21 cellular contexts compared by ENCODE assay signal in the genomic region with DNA sequence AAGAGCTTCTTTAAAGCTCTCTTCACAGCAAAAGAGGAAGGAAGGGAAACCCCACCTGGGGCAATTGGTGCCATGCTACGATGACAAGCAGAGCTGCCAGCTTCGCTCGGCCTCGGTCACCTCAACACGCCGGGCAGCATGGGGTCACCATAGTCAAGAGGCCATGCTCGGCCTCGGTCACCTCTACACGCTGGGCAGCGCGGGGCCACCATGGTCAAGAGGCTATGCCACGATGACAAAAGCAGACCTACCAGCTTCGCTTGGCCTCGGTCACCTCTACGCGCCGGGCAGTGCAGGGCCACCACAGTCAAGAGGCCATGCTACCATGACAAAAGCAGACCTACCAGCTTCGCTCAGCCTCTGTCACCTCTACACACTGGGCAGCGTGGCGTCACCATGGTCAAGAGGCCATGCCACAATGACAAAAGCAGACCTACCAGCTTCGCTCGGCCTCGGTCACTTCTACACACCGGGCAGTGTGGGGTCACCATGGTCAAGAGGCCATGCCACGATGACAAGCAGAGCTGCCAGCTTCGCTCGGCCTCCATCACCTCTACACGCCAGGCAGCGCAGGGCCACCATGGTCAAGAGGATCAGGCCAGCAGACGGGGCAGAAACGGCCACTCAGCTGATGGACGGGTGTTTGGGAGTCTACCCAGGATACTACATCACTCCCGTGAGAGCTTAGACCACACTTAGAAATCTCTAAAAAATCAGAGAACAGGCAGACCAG. TPM values are rescaled to one million over a fixed set of nuclear protein-coding genes. Genes with fewer than 3 reads are reported as not detected.
DNase-seq lines count a peak whose midpoint lies in the region; ATAC-seq and TF ChIP-seq lines count a peak whose summit lies in the region.
"Had no signal": no experiment of that assay in that cellular context is flagged by ENCODE, and none has a peak within 500 bp of the region (broad histone marks: within the 10 kb centered on the region; RNA-seq: fewer than 3 reads in every experiment).

No MANE protein-coding gene starts in this region.

- H3K27ac ChIP-seq in suprapubic skin (no peak overlapping the region), left ventricle myocardium inferior (replicated peaks) (no peak overlapping the region)

- H3K4me3 ChIP-seq in suprapubic skin (no peak overlapping the region), left ventricle myocardium inferior (no peak overlapping the region)
- H3K4me3 ChIP-seq: heart right ventricle had no signal

- H3K9me3 ChIP-seq in suprapubic skin (no peaks in the 10 kb centered on the region), left ventricle myocardium inferior (replicated peaks) (peaks cover 12% of the 10 kb centered on the region)

- peaks cover 53% of the 10 kb centered on the region for H3K4me1 Mint-ChIP-seq in activated T-cell treated with anti-CD3 and anti-CD28 coated beads, Interleukin-2, amount 50 U/mL, for 24 hours (ENCODE audit: low read depth)
- H3K4me1 Mint-ChIP-seq in immature natural killer cell = peaks cover 100% of the 10 kb centered on the region in 2 donors

- H3K4me3 Mint-ChIP-seq in activated T-cell treated with anti-CD3 and anti-CD28 coated beads, Interleukin-2, amount 50 U/mL, for 24 hours = no peak overlapping the region
- peak overlapping the region; percentile 66 to 88 (median 78) for H3K4me3 Mint-ChIP-seq in immature natural killer cell
- H3K4me3 Mint-ChIP-seq: activated B cell treated with CpG ODN at 0.5 μM for 24 hours; activated naive CD4-positive, alpha-beta T cell treated with anti-CD3 and anti-CD28 coated beads for 36 hours; CD4-positive, CD25-positive, alpha-beta regulatory T cell had no signal

- ATAC-seq in GM21723 (IDR thresholded peaks at IDR 0.05; ENCODE audit: unreplicated experiment) = no peak

- no peak for TF ChIP-seq CTCF in suprapubic skin (IDR thresholded peaks at IDR 0.05)
- TF ChIP-seq CTCF in left ventricle myocardium inferior (IDR thresholded peaks at IDR 0.05; ENCODE audit: borderline replicate concordance) = no peak

- no peak overlapping the region for H3K27ac Mint-ChIP-seq in activated T-cell treated with anti-CD3 and anti-CD28 coated beads, Interleukin-2, amount 50 U/mL, for 24 hours
- peak overlapping the region; percentile 88 to 100 (median 95) for H3K27ac Mint-ChIP-seq in immature natural killer cell
- H3K27ac Mint-ChIP-seq: activated B cell treated with CpG ODN at 0.5 μM for 24 hours; activated naive CD4-positive, alpha-beta T cell treated with anti-CD3 and anti-CD28 coated beads for 36 hours had no signal

- no peaks in the 10 kb centered on the region for H3K27me3 Mint-ChIP-seq in activated T-cell treated with anti-CD3 and anti-CD28 coated beads, Interleukin-2, amount 50 U/mL, for 24 hours
- H3K27me3 Mint-ChIP-seq in immature natural killer cell (ENCODE audit: low read depth in 3 of 3) = peaks cover 6 to 17% (median 8%) of the 10 kb centered on the region in 3 donors
- H3K27me3 Mint-ChIP-seq: activated B cell treated with CpG ODN at 0.5 μM for 24 hours; CD4-positive, CD25-positive, alpha-beta regulatory T cell had no signal

- TF ChIP-seq EP300 in suprapubic skin (IDR thresholded peaks at IDR 0.05) = no peak

- H3K9me3 Mint-ChIP-seq in activated T-cell treated with anti-CD3 and anti-CD28 coated beads, Interleukin-2, amount 50 U/mL, for 24 hours = peaks cover 3% of the 10 kb centered on the region
- peaks cover 0 to 3% (median 0%) of the 10 kb centered on the region in 6 donors for H3K9me3 Mint-ChIP-seq in immature natural killer cell

- H3K36me3 Mint-ChIP-seq in activated T-cell treated with anti-CD3 and anti-CD28 coated beads, Interleukin-2, amount 50 U/mL, for 24 hours (ENCODE audit: low read depth) = peaks cover 97% of the 10 kb centered on the region
- H3K36me3 Mint-ChIP-seq in immature natural killer cell = peaks cover 40 to 78% (median 42%) of the 10 kb centered on the region in 3 donors

- H3K27me3 ChIP-seq in suprapubic skin = no peaks in the 10 kb centered on the region
- H3K27me3 ChIP-seq in left ventricle myocardium inferior (ENCODE audit: low read depth) = no peaks in the 10 kb centered on the region
- H3K27me3 ChIP-seq: heart right ventricle had no signal

- WGBS in suprapubic skin = 92% methylated on average over 33 of the region's 33 CpGs

- intact Hi-C loops in left ventricle myocardium inferior (cut with micrococcal nuclease) = no loop called here

- H3K4me1 ChIP-seq in suprapubic skin = no peaks in the 10 kb centered on the region
- H3K4me1 ChIP-seq in left ventricle myocardium inferior = peaks cover 20% of the 10 kb centered on the region

- DNase-seq in activated T-cell treated with anti-CD3 and anti-CD28 coated beads, Interleukin-2, amount 50 U/mL, for 24 hours = peak; percentile 8
- DNase-seq in activated T-cell treated with anti-CD3 and anti-CD28 coated beads for 4 hours (no peak), immature natural killer cell (no peak), suprapubic skin (ENCODE audit: low spot score in 2 of 2) (peak; percentile 50 to 53), left ventricle myocardium inferior (no peak)
- peak; percentile 40 for DNase-seq in activated CD8-positive, alpha-beta memory T cell treated with anti-CD3 and anti-CD28 coated beads, Interleukin-2, amount 50 U/mL, for 48 hours
- DNase-seq: activated B cell treated with CpG ODN at 0.5 μM for 24 hours; activated naive CD4-positive, alpha-beta T cell treated with anti-CD3 and anti-CD28 coated beads for 36 hours; CD4-positive, CD25-positive, alpha-beta regulatory T cell; cerebellar nuclear complex; heart right ventricle; NCI-H1105; NCI-H2029 treated with DMSO at 0.1 percent for 48 hours; NK-92 treated with Interleukin-12 subunit alpha and Interleukin-12 subunit beta, amount 100 ng/mL, for 24 hours; retina; SK-N-SH; T1000 had no signal

- TF ChIP-seq POLR2A in suprapubic skin (IDR thresholded peaks at IDR 0.05) = no peak

- peaks cover 44% of the 10 kb centered on the region for H3K36me3 ChIP-seq in suprapubic skin
- peaks cover 35% of the 10 kb centered on the region for H3K36me3 ChIP-seq in left ventricle myocardium inferior

RNA-seq across cellular contexts. Expression of gene APMAP, which starts 12.1 kb away (rescaled TPM):
- 1,000 to 10,000 TPM in 1 of 3 donors, 100 to 1,000 TPM in 2; 649 to 1,111 (median 667) TPM for polyA plus RNA-seq in immature natural killer cell
- total RNA-seq in suprapubic skin = 10 to 100 TPM; 61.8 to 89.3 (median 69.9) TPM
- total RNA-seq in left ventricle myocardium inferior = 23.8 TPM

RNA-seq across cellular contexts. Expression of gene CST7, which starts 31.4 kb away (rescaled TPM):
- 1,000 to 10,000 TPM; 2,262 to 2,521 (median 2,438) TPM for polyA plus RNA-seq in immature natural killer cell
- total RNA-seq in suprapubic skin (1 to 10 TPM in 2 of 4 donors, under 1 TPM in 1, not detected in 1; 0.97 to 4.1 (median 2.7) TPM), left ventricle myocardium inferior (0.66 TPM)
- total RNA-seq: LHCN-M2, lung microvascular endothelial cell, NCI-H460 had no signal

Comparison
In these comparisons a context has a peak if more than half of its experiments do, and no peak if none do; other contexts are left out.
1. DNase-seq: peak in activated T-cell treated with anti-CD3 and anti-CD28 coated beads, Interleukin-2, amount 50 U/mL, for 24 hours (single experiment), activated CD8-positive, alpha-beta memory T cell treated with anti-CD3 and anti-CD28 coated beads, Interleukin-2, amount 50 U/mL, for 48 hours (single experiment) and suprapubic skin (2 of 2); none in activated T-cell treated with anti-CD3 and anti-CD28 coated beads for 4 hours (single experiment), immature natural killer cell (0 of 3) and left ventricle myocardium inferior (single experiment).